8 cellular contexts compared by ENCODE assay signal in genomic region chr4:14178421-14178820, GRCh38.
DNase-seq lines count a peak whose midpoint lies in the region; ATAC-seq and TF ChIP-seq lines count a peak whose summit lies in the region.

No MANE protein-coding gene starts in this region.

- ATAC-seq in GM18861 (IDR thresholded peaks at IDR 0.05; ENCODE audit: unreplicated experiment): peak; percentile 53
- ATAC-seq in HG02588 (IDR thresholded peaks at IDR 0.05; ENCODE audit: unreplicated experiment): peak; percentile 60
- no peak for ATAC-seq in Right ventricle myocardium superior (ENCODE audit: poor library complexity)

- intact Hi-C loops in Right ventricle myocardium superior (cut with DNase I): no loop called here

- TF ChIP-seq CTCF in fibroblast of villous mesenchyme (IDR thresholded peaks at IDR 0.05; ENCODE audit: insufficient read depth, low read depth, low read length): no peak

- H3K4me3 ChIP-seq in MG63: no peak overlapping the region
- H3K4me3 ChIP-seq in fibroblast of villous mesenchyme (ENCODE audit: low read depth, low read length): no peak overlapping the region

- no peaks in the 10 kb centered on the region for H3K9me3 ChIP-seq in MG63

- H3K36me3 ChIP-seq in MG63: no peaks in the 10 kb centered on the region

- no peaks in the 10 kb centered on the region for H3K27me3 ChIP-seq in MG63

- peak; percentile 2 for DNase-seq in MG63
- peak; percentile 14 for DNase-seq in fibroblast of villous mesenchyme (ENCODE audit: low read depth)
- DNase-seq in NCI-H1105 treated with DMSO at 0.1 percent for 48 hours (lab: John Stamatoyannopoulos, UW): no peak
- DNase-seq in Right ventricle myocardium superior: no peak
- no peak for DNase-seq in RPMI8226
- no peak for DNase-seq in activated CD4-positive, alpha-beta T cell treated with anti-CD3 and anti-CD28 coated beads for 4 hours

Comparison
In these comparisons a context has a peak if more than half of its experiments do, and no peak if none do; other contexts are left out.
1. DNase-seq: peak in MG63 (single experiment) and fibroblast of villous mesenchyme (single experiment); none in NCI-H1105 treated with DMSO at 0.1 percent for 48 hours (single experiment), Right ventricle myocardium superior (single experiment), RPMI8226 (single experiment) and activated CD4-positive, alpha-beta T cell treated with anti-CD3 and anti-CD28 coated beads for 4 hours (0 of 2).